Comparison of ENCODE assay signal across 29 cellular contexts in genomic region chr5:116473706-116474105, GRCh38.
"Had no signal": no experiment of that assay in that cellular context is flagged by ENCODE, and none has a peak within 500 bp of the region (broad histone marks: within the 10 kb centered on the region; RNA-seq: fewer than 3 reads in every experiment).

No MANE protein-coding gene starts in this region.

- H3K9me3 ChIP-seq: body of pancreas had no signal

- H3K4me1 ChIP-seq: adrenal gland, body of pancreas, esophagus squamous epithelium, gastroesophageal sphincter, heart right ventricle had no signal

- H3K27me3 Mint-ChIP-seq: activated CD8-positive, alpha-beta T cell treated with anti-CD3 and anti-CD28 coated beads for 36 hours; activated naive CD8-positive, alpha-beta T cell; activated naive CD8-positive, alpha-beta T cell treated with anti-CD3 and anti-CD28 coated beads, Interleukin-2, amount 50 U/mL, for 24 hours; activated T-helper 17 cell treated with anti-CD3 and anti-CD28 coated beads, Interleukin-2, amount 50 U/mL, for 72 hours; effector memory CD8-positive, alpha-beta T cell had no signal

- H3K27ac ChIP-seq: adrenal gland, epithelial cell of prostate, esophagus squamous epithelium, gastroesophageal sphincter, heart right ventricle had no signal

- H3K27me3 ChIP-seq: adrenal gland, body of pancreas, esophagus squamous epithelium, gastroesophageal sphincter, heart right ventricle had no signal

- ATAC-seq: activated CD4-positive, CD25-positive, alpha-beta regulatory T cell treated with anti-CD3 and anti-CD28 coated beads, Interleukin-2, amount 50 U/mL, for 24 hours; activated CD8-positive, alpha-beta T cell treated with anti-CD3 and anti-CD28 coated beads for 36 hours; activated naive CD8-positive, alpha-beta T cell treated with anti-CD3 and anti-CD28 coated beads, Interleukin-2, amount 50 U/mL, for 24 hours; activated T-cell treated with anti-CD3 and anti-CD28 coated beads, Interleukin-2, amount 50 U/mL, for 4 hours; activated T-helper 17 cell treated with anti-CD3 and anti-CD28 coated beads, Interleukin-2, amount 50 U/mL, for 72 hours; body of pancreas; effector memory CD8-positive, alpha-beta T cell; gastroesophageal sphincter; heart right ventricle had no signal

- H3K4me3 Mint-ChIP-seq: activated CD8-positive, alpha-beta T cell treated with anti-CD3 and anti-CD28 coated beads for 36 hours; activated naive CD8-positive, alpha-beta T cell; activated naive CD8-positive, alpha-beta T cell treated with anti-CD3 and anti-CD28 coated beads, Interleukin-2, amount 50 U/mL, for 24 hours; activated T-cell treated with anti-CD3 and anti-CD28 coated beads, Interleukin-2, amount 50 U/mL, for 4 hours; activated T-helper 17 cell treated with anti-CD3 and anti-CD28 coated beads, Interleukin-2, amount 50 U/mL, for 72 hours; effector memory CD8-positive, alpha-beta T cell had no signal

- H3K27ac Mint-ChIP-seq: activated CD8-positive, alpha-beta T cell treated with anti-CD3 and anti-CD28 coated beads for 36 hours; activated naive CD8-positive, alpha-beta T cell; activated naive CD8-positive, alpha-beta T cell treated with anti-CD3 and anti-CD28 coated beads, Interleukin-2, amount 50 U/mL, for 24 hours; activated T-helper 17 cell treated with anti-CD3 and anti-CD28 coated beads, Interleukin-2, amount 50 U/mL, for 72 hours; effector memory CD8-positive, alpha-beta T cell had no signal

- H3K4me3 ChIP-seq: adrenal gland, body of pancreas, esophagus squamous epithelium, gastroesophageal sphincter, heart right ventricle had no signal

- DNase-seq: activated CD4-positive, alpha-beta T cell treated with anti-CD3 and anti-CD28 coated beads for 48 hours; activated CD4-positive, alpha-beta T cell treated with anti-CD3 and anti-CD28 coated beads, Interleukin-2, amount 50 U/mL, for 1 hour; activated CD4-positive, alpha-beta T cell treated with anti-CD3 and anti-CD28 coated beads, Interleukin-2, amount 50 U/mL, for 48 hours; activated CD8-positive, alpha-beta memory T cell treated with anti-CD3 and anti-CD28 coated beads for 24 hours; activated CD8-positive, alpha-beta T cell treated with anti-CD3 and anti-CD28 coated beads for 36 hours; activated effector memory CD4-positive, alpha-beta T cell treated with Interleukin-2 at 50 U/mL for 16 hours; activated gamma-delta T cell treated with Interleukin-2 at 50 U/mL for 16 hours; activated naive CD4-positive, alpha-beta T cell treated with anti-CD3 and anti-CD28 coated beads, Interleukin-2, amount 50 U/mL, for 16 hours; activated naive CD4-positive, alpha-beta T cell treated with Interleukin-2 at 50 U/mL for 16 hours; activated naive CD8-positive, alpha-beta T cell treated with anti-CD3 and anti-CD28 coated beads, Interleukin-2, amount 50 U/mL, for 24 hours; activated T-cell treated with anti-CD3 and anti-CD28 coated beads, Interleukin-2, amount 50 U/mL, for 4 hours; adrenal gland; amygdala; aorta; body of pancreas; caudate nucleus; cortex of kidney; dermis blood vessel endothelial cell; effector CD4-positive, alpha-beta T cell; effector memory CD8-positive, alpha-beta T cell; esophagus squamous epithelium; foreskin melanocyte; heart right ventricle; T-helper 2 cell had no signal

- H3K4me1 Mint-ChIP-seq: activated naive CD8-positive, alpha-beta T cell treated with anti-CD3 and anti-CD28 coated beads, Interleukin-2, amount 50 U/mL, for 24 hours; activated T-helper 17 cell treated with anti-CD3 and anti-CD28 coated beads, Interleukin-2, amount 50 U/mL, for 72 hours had no signal
